ENCODE assay signal across 8 cellular contexts in the genomic region with DNA sequence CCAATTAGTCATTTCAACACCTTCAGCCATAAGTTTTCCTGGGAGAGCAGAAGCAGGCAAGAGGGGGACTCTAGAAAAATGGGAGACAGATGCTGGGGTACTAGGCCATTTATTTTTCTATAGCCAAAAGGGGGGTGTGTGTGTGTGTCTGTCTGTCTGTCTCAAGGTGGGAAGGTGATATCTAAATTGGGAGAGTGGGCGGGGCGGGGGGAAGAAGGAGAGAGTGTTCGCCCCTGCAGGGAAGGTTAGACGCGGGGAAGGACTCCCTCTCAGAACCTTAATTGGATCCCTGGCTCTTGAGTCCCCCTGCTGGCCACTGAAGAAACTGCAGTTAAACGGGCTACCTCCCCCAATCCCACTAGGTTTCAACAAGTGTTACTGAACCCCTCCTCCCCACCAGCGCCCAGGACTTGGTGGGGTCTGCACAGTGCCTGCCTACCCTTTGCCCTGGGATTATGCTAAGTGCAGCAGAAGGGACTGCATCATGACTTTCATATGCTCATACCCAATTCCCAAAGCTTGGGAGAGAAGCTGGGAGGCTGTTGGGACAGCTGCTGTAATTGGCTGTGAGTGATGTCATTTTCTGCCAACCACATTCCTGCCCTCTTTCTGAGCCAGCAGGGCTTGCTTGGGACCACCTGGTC. TPM values are rescaled to one million over a fixed set of nuclear protein-coding genes. Genes with fewer than 3 reads are reported as not detected.
DNase-seq lines count a peak whose midpoint lies in the region; ATAC-seq, FAIRE-seq and TF ChIP-seq lines count a peak whose summit lies in the region.

No MANE protein-coding gene starts in this region.

- peak; percentile 97 for TF ChIP-seq RAD21 in HepG2 (CRISPR knock-in tag; IDR thresholded peaks at IDR 0.05)

- TF ChIP-seq CTCF in HepG2 (CRISPR knock-in tag; IDR thresholded peaks at IDR 0.05), result peak; percentile 95

- POLR2A ChIA-PET in HepG2 (lab: Yijun Ruan, JAX), result interaction anchor here (1.1 kb wide), 1 partner anchor 13 kb away, joined by 3 read pairs; no protein-coding TSS in a partner anchor

- H3K27ac ChIP-seq in HepG2 (ENCODE audit: extremely low read length, insufficient read depth, low read length), result no peak overlapping the region

- in situ Hi-C loops in HepG2 (cut with HindIII; ENCODE audit: extremely low pct_ligation_motif_present, low pct_unique_long_range_greater_than_20kb), result loop anchor here (5.0 kb wide), 4 partner anchors 45 to 220 kb away; partner anchors contain the start of gene FOXP4

- intact Hi-C loops in HepG2 (cut with micrococcal nuclease; ENCODE audit: unreplicated experiment), result loop anchor here (1.0 to 2.0 kb wide), 4 partner anchors 45 to 223 kb away; partner anchors contain the start of gene FOXP4

- no peaks in the 10 kb centered on the region for H3K79me2 ChIP-seq in HepG2 (ENCODE audit: insufficient read depth, low read length)

- no peak overlapping the region for H3K9ac ChIP-seq in HepG2 (ENCODE audit: insufficient read depth, low read depth, low read length)

- peak; percentile 73 for ATAC-seq in HepG2
- ATAC-seq in GM21619 (IDR thresholded peaks at IDR 0.05; ENCODE audit: unreplicated experiment), result no peak

- CTCF ChIA-PET in HepG2 (lab: Yijun Ruan, JAX; ENCODE audit: low intra/inter-chr PET ratio, low total read pairs), result interaction anchor here (0.9 to 4.5 kb wide), 8 partner anchors 9 to 224 kb away, joined by 3 to 66 read pairs (median 5); no protein-coding TSS in a partner anchor

- H4K20me1 ChIP-seq in HepG2 (ENCODE audit: insufficient read depth, low read length), result peaks cover 9% of the 10 kb centered on the region; the same call in 1 of the 2 replicates

- peaks cover 19% of the 10 kb centered on the region for H3K4me1 ChIP-seq in HepG2 (ENCODE audit: insufficient read depth, low read length)

- FAIRE-seq in GM12892 (lab: Jason Lieb, UNC) (peak; percentile 90), HepG2 (lab: Jason Lieb, UNC) (peak; percentile 95)

- DNase-seq in 8988T (peak; percentile 85), GM12892 (ENCODE audit: insufficient read length) (peak; percentile 87), NCI-H2227 treated with DMSO at 0.1 percent for 48 hours (lab: John Stamatoyannopoulos, UW) (peak; percentile 35), cerebellar cortex (ENCODE audit: low spot score) (peak; percentile 71), HepG2 (ENCODE audit: low spot score) (peak; percentile 65)
- DNase-seq in activated CD4-positive, alpha-beta T cell treated with anti-CD3 and anti-CD28 coated beads for 24 hours (ENCODE audit: low read depth in 2 of 2), result peak; percentile 73 to 76
- peak; percentile 55 to 74 (median 67) for DNase-seq in stimulated activated CD4-positive, alpha-beta T cell treated with anti-CD3 and anti-CD28 coated beads, TNF-alpha, amount 100 ng/mL, for 24 hours (ENCODE audit: low read depth in 3 of 3)

- H3K4me3 ChIP-seq in HepG2 (replicated peaks in 1 of 3; ENCODE audit: insufficient read depth in 1 of 3, low read depth in 2 of 3, low read length in 3 of 3), result no peak overlapping the region

- BruUV-seq in HepG2 (replicated peaks; lab: Mats Ljungman, UMichigan), result TSS peak; percentile 25

- TF ChIP-seq POLR2A in GM12892 (IDR thresholded peaks at IDR 0.05; ENCODE audit: low read depth, low read length) (no peak), HepG2 (IDR thresholded peaks at IDR 0.05; ENCODE audit: insufficient read depth in 1 of 2, low read depth in 2 of 2, low read length in 2 of 2) (no peak)

- no peak overlapping the region for H3K4me2 ChIP-seq in HepG2 (ENCODE audit: low read depth, low read length)

- no peaks in the 10 kb centered on the region for H3K9me3 ChIP-seq in HepG2 (ENCODE audit: low read length)

- H3K27me3 ChIP-seq in HepG2 (ENCODE audit: control insufficient read depth in 1 of 2, insufficient read depth in 2 of 2, low read length in 2 of 2), result no peaks in the 10 kb centered on the region

- H2AFZ ChIP-seq in HepG2 (ENCODE audit: low read length), result no peak overlapping the region

- no peak for TF ChIP-seq EP300 in HepG2 (IDR thresholded peaks at IDR 0.05; ENCODE audit: low read depth in 2 of 2, low read length in 2 of 2)
- TF ChIP-seq EP300 in HepG2 (CRISPR knock-in tag; IDR thresholded peaks at IDR 0.05; ENCODE audit: borderline replicate concordance), result no peak

- peaks cover 49 to 91% of the 10 kb centered on the region in 2 experiments for H3K36me3 ChIP-seq in HepG2 (replicated peaks in 1 of 2; ENCODE audit: control insufficient read depth in 1 of 2, insufficient read depth in 2 of 2, low read length in 2 of 2)

- WGBS in HepG2 (ENCODE audit: low lambda C conversion rate), result 33% methylated on average over 7 of the region's 7 CpGs

TF ChIP-seq in HepG2, 621 proteins besides CTCF, POLR2A, EP300 and RAD21 (continues in another document):
- TF ChIP-seq IRF1 (CRISPR knock-in tag; IDR thresholded peaks at IDR 0.05; ENCODE audit: low read depth), result no peak
- peak; percentile 40; the same call in 1 of the 2 replicates for TF ChIP-seq MAZ (IDR thresholded peaks at IDR 0.05; ENCODE audit: borderline replicate concordance, low read depth, low read length)
- TF ChIP-seq MAZ (CRISPR knock-in tag; IDR thresholded peaks at IDR 0.05; ENCODE audit: low read depth), result no peak
- TF ChIP-seq CHD4 (IDR thresholded peaks at IDR 0.05; ENCODE audit: borderline replicate concordance, low read length), result no peak
- no peak for TF ChIP-seq ZFP36 (IDR thresholded peaks at IDR 0.05; ENCODE audit: borderline replicate concordance, low read depth, low read length, partially characterized antibody)

RNA-seq across cellular contexts. Expression of gene FOXP4, which starts 45.8 kb away (rescaled TPM):
- 8.3 TPM for polyA plus RNA-seq in GM12892 (2012; ENCODE audit: missing spikeins)
- 11.0 TPM in 2 replicates for total RNA-seq in HepG2 (2016; rRNA removed; fragmentation: Illumina TruSeq; extraction: Trizol)
- total RNA-seq in HepG2 (2016; cell fraction: cytosol; rRNA removed; fragmentation: Illumina TruSeq; extraction: Trizol; ENCODE audit: low read depth), result 2.8 and 3.0 TPM in 2 replicates
- 9.5 and 11.3 TPM in 2 replicates for total RNA-seq in HepG2 (2016; cell fraction: insoluble cytoplasmic fraction; rRNA removed; fragmentation: Illumina TruSeq; extraction: Trizol)
- 15.4 and 15.8 TPM in 2 replicates for total RNA-seq in HepG2 (2016; cell fraction: membrane; rRNA removed; fragmentation: Illumina TruSeq; extraction: Trizol)
- 14.9 TPM in 2 replicates for total RNA-seq in HepG2 (2016; cell fraction: nucleus; rRNA removed; fragmentation: Illumina TruSeq; extraction: Trizol)
- polyA plus RNA-seq in HepG2 (2011; rRNA removed), result 12.4 and 15.9 TPM in 2 replicates
- 6.6 and 10.1 TPM in 2 replicates for polyA plus RNA-seq in HepG2 (2011; cell fraction: cytosol; rRNA removed)
- 47.8 and 59.4 TPM in 2 replicates for polyA plus RNA-seq in HepG2 (2011; cell fraction: nucleus; rRNA removed)
- 53.6 and 69.1 TPM in 2 replicates for polyA plus RNA-seq in HepG2 (2012)
- 10.9 and 11.7 TPM in 2 replicates for polyA plus RNA-seq in HepG2 (2016; cell fraction: cytosol; fragmentation: Illumina TruSeq; extraction: Trizol; ENCODE audit: low read depth)
- polyA plus RNA-seq in HepG2 (2016; cell fraction: insoluble cytoplasmic fraction; fragmentation: Illumina TruSeq; extraction: Trizol; ENCODE audit: low read depth), result 37.6 and 56.8 TPM in 2 replicates
- 44.1 and 44.7 TPM in 2 replicates for polyA plus RNA-seq in HepG2 (2016; cell fraction: membrane; fragmentation: Illumina TruSeq; extraction: Trizol; ENCODE audit: low read depth)
- polyA plus RNA-seq in HepG2 (2016; cell fraction: nucleus; fragmentation: Illumina TruSeq; extraction: Trizol; ENCODE audit: insufficient read depth, low read depth), result 75.1 and 80.7 TPM in 2 replicates
- polyA minus RNA-seq in HepG2 (2011; rRNA and poly(A)+ RNA removed; ENCODE audit: low replicate concordance), result 3.3 and 26.4 TPM in 2 replicates
- 29.5 and 30.0 TPM in 2 replicates for polyA minus RNA-seq in HepG2 (2011; cell fraction: cytosol; rRNA and poly(A)+ RNA removed)
- 15.2 and 15.5 TPM in 2 replicates for polyA minus RNA-seq in HepG2 (2011; cell fraction: nucleus; rRNA and poly(A)+ RNA removed)

RNA-seq across cellular contexts. Expression of gene MDFI, which starts 46.3 kb away (rescaled TPM):
- polyA plus RNA-seq in GM12892 (2012; ENCODE audit: missing spikeins), result not detected
- not detected in 2 replicates for total RNA-seq in HepG2 (2016; rRNA removed; fragmentation: Illumina TruSeq; extraction: Trizol)
- total RNA-seq in HepG2 (2016; cell fraction: cytosol; rRNA removed; fragmentation: Illumina TruSeq; extraction: Trizol; ENCODE audit: low read depth), result not detected in 2 replicates
- total RNA-seq in HepG2 (2016; cell fraction: insoluble cytoplasmic fraction; rRNA removed; fragmentation: Illumina TruSeq; extraction: Trizol), result not detected in 2 replicates
- total RNA-seq in HepG2 (2016; cell fraction: membrane; rRNA removed; fragmentation: Illumina TruSeq; extraction: Trizol), result not detected in 2 replicates
- total RNA-seq in HepG2 (2016; cell fraction: nucleus; rRNA removed; fragmentation: Illumina TruSeq; extraction: Trizol), result not detected in 2 replicates
- polyA plus RNA-seq in HepG2 (2011; rRNA removed), result 0.28 and 0.30 TPM in 2 replicates
- 0.38 and 0.42 TPM in 2 replicates for polyA plus RNA-seq in HepG2 (2011; cell fraction: cytosol; rRNA removed)
- 0.23 and 0.29 TPM in 2 replicates for polyA plus RNA-seq in HepG2 (2011; cell fraction: nucleus; rRNA removed)
- 0.19 TPM in 1 of 2 replicates, not detected in the other for polyA plus RNA-seq in HepG2 (2012)
- polyA plus RNA-seq in HepG2 (2016; cell fraction: cytosol; fragmentation: Illumina TruSeq; extraction: Trizol; ENCODE audit: low read depth), result 0.57 TPM in 1 of 2 replicates, not detected in the other
- not detected in 2 replicates for polyA plus RNA-seq in HepG2 (2016; cell fraction: insoluble cytoplasmic fraction; fragmentation: Illumina TruSeq; extraction: Trizol; ENCODE audit: low read depth)
- not detected in 2 replicates for polyA plus RNA-seq in HepG2 (2016; cell fraction: membrane; fragmentation: Illumina TruSeq; extraction: Trizol; ENCODE audit: low read depth)
- not detected in 2 replicates for polyA plus RNA-seq in HepG2 (2016; cell fraction: nucleus; fragmentation: Illumina TruSeq; extraction: Trizol; ENCODE audit: insufficient read depth, low read depth)
- polyA minus RNA-seq in HepG2 (2011; rRNA and poly(A)+ RNA removed; ENCODE audit: low replicate concordance), result 0.18 TPM in 1 of 2 replicates, not detected in the other
- polyA minus RNA-seq in HepG2 (2011; cell fraction: cytosol; rRNA and poly(A)+ RNA removed), result not detected in 2 replicates
- not detected in 2 replicates for polyA minus RNA-seq in HepG2 (2011; cell fraction: nucleus; rRNA and poly(A)+ RNA removed)

Comparison
In these comparisons a context has a peak if more than half of its experiments do, and no peak if none do; other contexts are left out.
1. DNase-seq: peak in every context shown above with its lines; median percentile 87 in GM12892; 85 in 8988T; 74 in activated CD4-positive, alpha-beta T cell treated with anti-CD3 and anti-CD28 coated beads for 24 hours; 71 in cerebellar cortex; 67 in stimulated activated CD4-positive, alpha-beta T cell treated with anti-CD3 and anti-CD28 coated beads, TNF-alpha, amount 100 ng/mL, for 24 hours; 65 in HepG2; 35 in NCI-H2227 treated with DMSO at 0.1 percent for 48 hours.